ENCODE assay signal across 1 cellular context in genomic region chr9:78003730-78004129, GRCh38.
TF ChIP-seq lines count a peak whose summit lies in the region.

No MANE protein-coding gene starts in this region.

TF ChIP-seq in HepG2, 621 proteins besides CTCF, POLR2A, EP300 and RAD21 (continued from another document):
- no peak for TF ChIP-seq ZGPAT (CRISPR knock-in tag; IDR thresholded peaks at IDR 0.05)
- TF ChIP-seq ZNF318 (CRISPR knock-in tag; IDR thresholded peaks at IDR 0.05) = no peak
- no peak for TF ChIP-seq ZNF646 (CRISPR knock-in tag; IDR thresholded peaks at IDR 0.05)
- no peak for TF ChIP-seq ZNF512 (CRISPR knock-in tag; IDR thresholded peaks at IDR 0.05)
- TF ChIP-seq EEA1 (CRISPR knock-in tag; IDR thresholded peaks at IDR 0.05; ENCODE audit: borderline replicate concordance) = no peak
- TF ChIP-seq CEBPZ (IDR thresholded peaks at IDR 0.05; ENCODE audit: low read length) = no peak
- no peak for TF ChIP-seq GTF2F1 (IDR thresholded peaks at IDR 0.05; ENCODE audit: low read length)
- TF ChIP-seq RXRA (CRISPR knock-in tag; IDR thresholded peaks at IDR 0.05) = no peak
TF ChIP-seq in HepG2: peak in this region for 0.
